Comparison of ENCODE assay signal across 8 cellular contexts in genomic region chr17:28811594-28812135, GRCh38. TPM values are rescaled to one million over a fixed set of nuclear protein-coding genes. Genes with fewer than 3 reads are reported as not detected.
DNase-seq lines count a peak whose midpoint lies in the region; ATAC-seq, FAIRE-seq and TF ChIP-seq lines count a peak whose summit lies in the region.

No MANE protein-coding gene starts in this region.

- intact Hi-C loops in CD4-positive, alpha-beta T cell (cut with DNase I, micrococcal nuclease) = loop anchor here (1.0 to 5.0 kb wide), 8 partner anchors 31 to 164 kb away; partner anchors contain the start of genes BLTP2 (in 1 of the 2), DHRS13 (in 1 of the 2), ERAL1 (in 1 of the 2) and FAM222B (in 1 of the 2)

- peaks cover 76% of the 10 kb centered on the region for H3K79me2 ChIP-seq in GM23248 (ENCODE audit: insufficient read depth)

- H3K4me1 ChIP-seq in GM23248 (ENCODE audit: insufficient read depth) (peaks cover 44% of the 10 kb centered on the region), duodenal mucosa (ENCODE audit: control insufficient read depth in 1 of 2, insufficient read depth in 2 of 2, low read length in 2 of 2) (peaks cover 21 to 26% of the 10 kb centered on the region in 2 donors)

- H3K4me1 Mint-ChIP-seq in CD4-positive, alpha-beta T cell (ENCODE audit: low read depth) = peaks cover 47% of the 10 kb centered on the region

- FAIRE-seq in RCC 7860 (lab: Jason Lieb, UNC) = peak; percentile 87

- H4K20me1 ChIP-seq in GM23248 (ENCODE audit: insufficient read depth) = no peaks in the 10 kb centered on the region

- peak overlapping the region; percentile 93 for H3K4me2 ChIP-seq in GM23248 (ENCODE audit: unreplicated experiment)

- no peaks in the 10 kb centered on the region for H3K27me3 ChIP-seq in CD4-positive, alpha-beta T cell (ENCODE audit: control insufficient read depth, insufficient read depth, low read length)
- H3K27me3 ChIP-seq in GM23248 (replicated peaks; ENCODE audit: insufficient read depth) = no peaks in the 10 kb centered on the region
- H3K27me3 ChIP-seq in duodenal mucosa (ENCODE audit: control insufficient read depth in 1 of 2, insufficient read depth in 2 of 2, low read length in 2 of 2) = no peaks in the 10 kb centered on the region

- H3K4me3 ChIP-seq in GM23248 (peak overlapping the region; percentile 96), duodenal mucosa (ENCODE audit: low read depth in 1 of 2, low read length in 2 of 2) (peak overlapping the region; percentile 82 to 94)

- H3K36me3 ChIP-seq in GM23248 (ENCODE audit: low read depth) = no peaks in the 10 kb centered on the region
- H3K36me3 ChIP-seq in duodenal mucosa (ENCODE audit: control insufficient read depth in 1 of 2, insufficient read depth in 2 of 2, low read length in 2 of 2) = no peaks in the 10 kb centered on the region

- H3K27me3 Mint-ChIP-seq in CD4-positive, alpha-beta T cell = no peaks in the 10 kb centered on the region

- 1% methylated on average over 7 of the region's 7 CpGs for WGBS in GM23248 (ENCODE audit: low coverage in 1 of 2, low lambda C conversion rate in 2 of 2, missing lambda C conversion rate in 2 of 2), 2 experiments

- in situ Hi-C loops in GM23248 (cut with MboI) = no loop called here

- H3K27ac ChIP-seq in CD4-positive, alpha-beta T cell (ENCODE audit: low read depth, low read length) = peak overlapping the region; percentile 91
- H3K27ac ChIP-seq in GM23248 (peak overlapping the region; percentile 95), duodenal mucosa (ENCODE audit: low read depth, low read length) (peak overlapping the region; percentile 73)

- no peaks in the 10 kb centered on the region for H3K9me3 Mint-ChIP-seq in CD4-positive, alpha-beta T cell

- no peak for ATAC-seq in CD4-positive, alpha-beta T cell (ENCODE audit: poor library complexity)
- no peak for ATAC-seq in activated CD4-positive, CD25-positive, alpha-beta regulatory T cell treated with anti-CD3 and anti-CD28 coated beads, Interleukin-2, amount 50 U/mL, for 24 hours
- no peak for ATAC-seq in GM18909 (IDR thresholded peaks at IDR 0.05; ENCODE audit: poor library complexity, unreplicated experiment)
- ATAC-seq in HG03520 (IDR thresholded peaks at IDR 0.05; ENCODE audit: unreplicated experiment) = no peak

- H3K4me3 Mint-ChIP-seq in CD4-positive, alpha-beta T cell = peak overlapping the region; percentile 92

- peak overlapping the region; percentile 98 for H2AFZ ChIP-seq in GM23248

- no peak for DNase-seq in CD4-positive, alpha-beta T cell
- peak; percentile 47 for DNase-seq in GM23248
- peak; percentile 68 for DNase-seq in RCC 7860 (ENCODE audit: low spot score)
- peak; percentile 30 for DNase-seq in mucosa of gallbladder (ENCODE audit: low spot score)

- H3K9me3 ChIP-seq in CD4-positive, alpha-beta T cell (ENCODE audit: control insufficient read depth, low read length) = no peaks in the 10 kb centered on the region
- no peaks in the 10 kb centered on the region for H3K9me3 ChIP-seq in GM23248 (ENCODE audit: low read depth)
- H3K9me3 ChIP-seq in duodenal mucosa (ENCODE audit: control insufficient read depth in 1 of 2, low read length in 2 of 2) = no peaks in the 10 kb centered on the region

- peaks cover 41% of the 10 kb centered on the region for H3F3A ChIP-seq in GM23248 (ENCODE audit: insufficient read depth)

- peaks cover 31% of the 10 kb centered on the region for H3K36me3 Mint-ChIP-seq in CD4-positive, alpha-beta T cell (ENCODE audit: low read depth)

- peak overlapping the region; percentile 90 for H3K27ac Mint-ChIP-seq in CD4-positive, alpha-beta T cell

- H3K9ac ChIP-seq in GM23248 = peak overlapping the region; percentile 96
- peak overlapping the region; percentile 63 to 83 for H3K9ac ChIP-seq in duodenal mucosa (ENCODE audit: low read depth in 1 of 2, low read length in 2 of 2)

- CTCF ChIA-PET in CD4-positive, alpha-beta T cell (lab: Charles Lee) = interaction anchor here (0.9 to 3.9 kb wide), 5 partner anchors 29 to 91 kb away, joined by 3 to 24 read pairs (median 7); partner anchors contain the start of genes DHRS13 and TLCD1

- POLR2A ChIA-PET in CD4-positive, alpha-beta T cell (lab: Charles Lee) = interaction anchor here (0.6 to 2.0 kb wide), 10 partner anchors 11 to 150 kb away, joined by 3 to 14 read pairs (median 4); partner anchors contain the start of genes FAM222B, PHF12, RPL23A and SDF2

- H3K9me2 ChIP-seq in GM23248 (ENCODE audit: insufficient read depth) = no peaks in the 10 kb centered on the region

- TF ChIP-seq CTCF in CD4-positive, alpha-beta T cell (IDR thresholded peaks at IDR 0.05) = no peak

RNA-seq across cellular contexts. Expression of gene FAM222B, which starts 30.9 kb away (rescaled TPM):
- total RNA-seq in CD4-positive, alpha-beta T cell = 10 to 100 TPM; 17.3 to 17.5 TPM
- total RNA-seq in GM23248 (2014; rRNA removed; shearing (Covaris generic)) = 7.6 and 12.9 TPM in 2 replicates
- 11.1 and 11.4 TPM in 2 replicates for polyA plus RNA-seq in GM23248 (2016; fragmentation: Nextera tagmentation; extraction: Ambion mirVana)
- total RNA-seq in mucosa of gallbladder = 45.3 TPM

RNA-seq across cellular contexts. Expression of gene ERAL1, which starts 43.2 kb away (rescaled TPM):
- 10 to 100 TPM; 15.6 to 16.8 TPM for total RNA-seq in CD4-positive, alpha-beta T cell
- total RNA-seq in GM23248 (2014; rRNA removed; shearing (Covaris generic)) = 34.8 and 40.2 TPM in 2 replicates
- polyA plus RNA-seq in GM23248 (2016; fragmentation: Nextera tagmentation; extraction: Ambion mirVana) = 58.1 and 60.0 TPM in 2 replicates
- total RNA-seq in mucosa of gallbladder = 33.6 TPM

Comparison
In these comparisons a context has a peak if more than half of its experiments do, and no peak if none do; other contexts are left out.
1. DNase-seq: peak in GM23248 (single experiment), RCC 7860 (single experiment) and mucosa of gallbladder (single experiment); none in CD4-positive, alpha-beta T cell (0 of 10).
2. Peak in every context shown above with its lines, with median percentiles within 50 percentile points of each other: H3K27ac ChIP-seq.